In the genomic region with DNA sequence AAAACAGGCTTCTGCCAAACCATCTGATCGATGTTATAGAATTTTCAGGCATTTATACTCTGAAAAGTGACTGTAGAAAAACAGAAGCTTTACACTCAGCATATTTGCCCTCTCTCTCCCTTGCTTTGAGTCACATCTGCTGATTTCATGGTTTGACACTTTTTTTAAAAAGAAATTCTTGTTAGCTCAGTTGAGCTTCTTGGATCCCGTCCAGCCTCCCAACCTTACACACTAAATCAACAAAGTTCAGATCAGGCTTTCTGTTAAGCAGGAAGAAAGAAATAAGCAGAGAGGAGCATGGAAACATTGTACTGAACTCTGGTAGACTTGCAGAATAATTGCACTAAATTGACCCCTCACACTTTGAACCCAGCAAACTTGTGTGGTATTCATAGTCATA, we compare ENCODE assay signal across 13 cellular contexts.
DNase-seq lines count a peak whose midpoint lies in the region; ATAC-seq, FAIRE-seq and TF ChIP-seq lines count a peak whose summit lies in the region.
"Had no signal": no experiment of that assay in that cellular context is flagged by ENCODE, and none has a peak within 500 bp of the region (broad histone marks: within the 10 kb centered on the region; RNA-seq: fewer than 3 reads in every experiment).

No MANE protein-coding gene starts in this region.

- no peaks in the 10 kb centered on the region for H3K36me3 Mint-ChIP-seq in activated T-cell treated with anti-CD3 and anti-CD28 coated beads, Interleukin-2, amount 50 U/mL, for 24 hours (ENCODE audit: low read depth)
- no peaks in the 10 kb centered on the region for H3K36me3 Mint-ChIP-seq in activated CD4-positive, alpha-beta T cell treated with anti-CD3 and anti-CD28 coated beads, Interleukin-2, amount 10 ng/mL, durations not matched to agents 24 days and 14 days (ENCODE audit: low read depth)

- peaks cover 4 to 9% (median 6%) of the 10 kb centered on the region in 3 donors for H3K4me1 ChIP-seq in pancreas
- H3K4me1 ChIP-seq: foreskin keratinocyte had no signal

- intact Hi-C loops in pancreas (cut with DNase I), result no loop called here
- intact Hi-C loops in activated CD4-positive, alpha-beta T cell treated with anti-CD3 and anti-CD28 coated beads, Interleukin-2, amount 10 ng/mL, durations not matched to agents 24 days and 14 days (cut with micrococcal nuclease), result no loop called here

- H3K27ac ChIP-seq in pancreas (no peak overlapping the region), caudate nucleus (ENCODE audit: low read depth, low read length) (no peak overlapping the region)
- H3K27ac ChIP-seq: foreskin keratinocyte had no signal

- no peak overlapping the region for H3K27ac Mint-ChIP-seq in activated T-cell treated with anti-CD3 and anti-CD28 coated beads, Interleukin-2, amount 50 U/mL, for 24 hours
- no peak overlapping the region for H3K27ac Mint-ChIP-seq in activated CD4-positive, alpha-beta T cell treated with anti-CD3 and anti-CD28 coated beads, Interleukin-2, amount 10 ng/mL, durations not matched to agents 24 days and 14 days
- H3K27ac Mint-ChIP-seq: B cell; effector memory CD8-positive, alpha-beta T cell had no signal

- no peak for FAIRE-seq in pancreas (lab: Jason Lieb, UNC)

- H3K9me3 ChIP-seq in pancreas, result no peaks in the 10 kb centered on the region

- no peak overlapping the region for H3K4me3 Mint-ChIP-seq in activated T-cell treated with anti-CD3 and anti-CD28 coated beads, Interleukin-2, amount 50 U/mL, for 24 hours
- H3K4me3 Mint-ChIP-seq in activated CD4-positive, alpha-beta T cell treated with anti-CD3 and anti-CD28 coated beads, Interleukin-2, amount 10 ng/mL, durations not matched to agents 24 days and 14 days, result no peak overlapping the region
- H3K4me3 Mint-ChIP-seq: B cell; effector memory CD8-positive, alpha-beta T cell had no signal

- no peaks in the 10 kb centered on the region for H3K27me3 ChIP-seq in pancreas
- H3K27me3 ChIP-seq: foreskin keratinocyte had no signal

- no peaks in the 10 kb centered on the region for H3K9me3 Mint-ChIP-seq in activated T-cell treated with anti-CD3 and anti-CD28 coated beads, Interleukin-2, amount 50 U/mL, for 24 hours
- no peaks in the 10 kb centered on the region for H3K9me3 Mint-ChIP-seq in activated CD4-positive, alpha-beta T cell treated with anti-CD3 and anti-CD28 coated beads, Interleukin-2, amount 10 ng/mL, durations not matched to agents 24 days and 14 days

- WGBS in pancreas, 2 donors, result 1 to 5% methylated on average over 2 of the region's 2 CpGs

- DNase-seq in DMS79 treated with DMSO at 0.1 percent for 48 hours (lab: John Stamatoyannopoulos, UW) (peak; percentile 97), NCI-H2171 (lab: John Stamatoyannopoulos, UW) (peak; percentile 32), choroid plexus epithelial cell (ENCODE audit: low read depth) (peak; percentile 10), pancreas (peak in 5 of 6 donors; percentile 49 to 74 (median 60)), caudate nucleus (lab: John Stamatoyannopoulos, UW) (no peak), HuH-7 (ENCODE audit: low spot score) (no peak)
- no peak for DNase-seq in activated T-cell treated with anti-CD3 and anti-CD28 coated beads, Interleukin-2, amount 50 U/mL, for 24 hours
- DNase-seq in activated CD4-positive, alpha-beta T cell treated with anti-CD3 and anti-CD28 coated beads, Interleukin-2, amount 10 ng/mL, durations not matched to agents 24 days and 14 days, result no peak
- DNase-seq: activated gamma-delta T cell treated with Interleukin-2 at 50 U/mL for 16 hours; effector memory CD8-positive, alpha-beta T cell; foreskin keratinocyte; NCI-H2081 treated with DMSO at 0.1 percent for 48 hours had no signal

- TF ChIP-seq CTCF in choroid plexus epithelial cell (conservative IDR thresholded peaks at IDR 0.05; ENCODE audit: low read depth, low read length) (no peak), pancreas (IDR thresholded peaks at IDR 0.05) (no peak)

- peak; percentile 60 to 93 (median 73) for ATAC-seq in pancreas
- ATAC-seq: effector memory CD8-positive, alpha-beta T cell; foreskin keratinocyte had no signal

- H3K4me1 Mint-ChIP-seq in activated T-cell treated with anti-CD3 and anti-CD28 coated beads, Interleukin-2, amount 50 U/mL, for 24 hours (ENCODE audit: low read depth), result no peaks in the 10 kb centered on the region
- H3K4me1 Mint-ChIP-seq in activated CD4-positive, alpha-beta T cell treated with anti-CD3 and anti-CD28 coated beads, Interleukin-2, amount 10 ng/mL, durations not matched to agents 24 days and 14 days, result no peaks in the 10 kb centered on the region
- H3K4me1 Mint-ChIP-seq: B cell had no signal

- no peaks in the 10 kb centered on the region for H3K36me3 ChIP-seq in pancreas

- no peak overlapping the region for H3K4me3 ChIP-seq in choroid plexus epithelial cell (ENCODE audit: low read depth, low read length)
- H3K4me3 ChIP-seq in pancreas, result no peak overlapping the region

- H3K27me3 Mint-ChIP-seq in activated T-cell treated with anti-CD3 and anti-CD28 coated beads, Interleukin-2, amount 50 U/mL, for 24 hours, result no peaks in the 10 kb centered on the region
- no peaks in the 10 kb centered on the region for H3K27me3 Mint-ChIP-seq in activated CD4-positive, alpha-beta T cell treated with anti-CD3 and anti-CD28 coated beads, Interleukin-2, amount 10 ng/mL, durations not matched to agents 24 days and 14 days
- H3K27me3 Mint-ChIP-seq: B cell; effector memory CD8-positive, alpha-beta T cell had no signal

Comparison
In these comparisons a context has a peak if more than half of its experiments do, and no peak if none do; other contexts are left out.
1. DNase-seq: peak in DMS79 treated with DMSO at 0.1 percent for 48 hours (single experiment), NCI-H2171 (single experiment), choroid plexus epithelial cell (single experiment) and pancreas (5 of 6); none in caudate nucleus (0 of 61), HuH-7 (single experiment), activated T-cell treated with anti-CD3 and anti-CD28 coated beads, Interleukin-2, amount 50 U/mL, for 24 hours (single experiment) and activated CD4-positive, alpha-beta T cell treated with anti-CD3 and anti-CD28 coated beads, Interleukin-2, amount 10 ng/mL, durations not matched to agents 24 days and 14 days (single experiment).